In the genomic region with DNA sequence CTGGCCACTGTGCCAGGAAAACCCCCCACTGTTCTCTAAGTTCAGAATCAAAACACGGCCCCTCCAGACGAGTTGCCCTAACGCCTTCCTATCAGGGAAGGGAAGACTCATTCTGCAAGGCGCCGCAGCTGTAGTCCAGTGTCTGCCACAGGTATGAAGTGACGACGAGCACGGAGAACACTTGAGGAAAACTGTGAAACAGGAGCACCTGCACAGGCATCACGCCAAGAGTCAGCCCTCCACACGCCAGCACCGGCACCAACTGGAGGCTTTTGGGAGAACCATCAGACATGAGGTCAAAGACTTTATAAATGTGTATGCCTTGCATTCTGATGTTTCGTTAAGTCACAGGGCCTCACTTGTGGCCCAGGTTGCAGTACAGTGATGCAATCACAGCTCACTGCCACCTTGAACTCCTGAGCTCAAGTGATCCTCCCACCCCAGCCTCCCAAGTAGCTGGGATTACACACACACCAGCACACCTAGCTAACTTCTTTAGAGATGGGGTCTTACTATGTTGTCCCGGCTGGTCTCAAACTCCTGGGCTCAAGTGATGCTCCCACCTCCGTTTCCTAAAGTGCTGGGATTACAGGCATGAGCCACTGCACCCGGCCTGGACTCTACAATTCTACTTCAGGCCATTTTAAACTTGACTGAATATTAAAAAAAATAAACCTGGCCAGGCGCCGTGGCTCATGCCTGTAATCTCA, we compare ENCODE assay signal across 27 cellular contexts.
"Had no signal": no experiment of that assay in that cellular context is flagged by ENCODE, and none has a peak within 500 bp of the region (broad histone marks: within the 10 kb centered on the region; RNA-seq: fewer than 3 reads in every experiment).

No MANE protein-coding gene starts in this region.

- H3K27me3 Mint-ChIP-seq: activated CD4-positive, alpha-beta T cell treated with anti-CD3 and anti-CD28 coated beads for 36 hours; activated CD8-positive, alpha-beta memory T cell treated with anti-CD3 and anti-CD28 coated beads, Interleukin-2, amount 10 ng/mL, durations not matched to agents 7 days and 5 days; activated naive CD4-positive, alpha-beta T cell treated with anti-CD3 and anti-CD28 coated beads, Interleukin-2, amount 50 U/mL, for 24 hours; activated naive CD8-positive, alpha-beta T cell treated with anti-CD3 and anti-CD28 coated beads, Interleukin-2, amount 50 U/mL, for 24 hours; memory B cell had no signal

- H3K4me3 Mint-ChIP-seq: activated CD4-positive, alpha-beta T cell treated with anti-CD3 and anti-CD28 coated beads for 36 hours; activated CD8-positive, alpha-beta memory T cell treated with anti-CD3 and anti-CD28 coated beads, Interleukin-2, amount 10 ng/mL, durations not matched to agents 7 days and 5 days; activated CD8-positive, alpha-beta T cell treated with anti-CD3 and anti-CD28 coated beads, Interleukin-2, amount 10 ng/mL, durations not matched to agents 7 days and 5 days; activated naive CD4-positive, alpha-beta T cell treated with anti-CD3 and anti-CD28 coated beads, Interleukin-2, amount 50 U/mL, for 24 hours; activated naive CD8-positive, alpha-beta T cell treated with anti-CD3 and anti-CD28 coated beads, Interleukin-2, amount 50 U/mL, for 24 hours; memory B cell; neural progenitor cell had no signal

- H3K4me3 ChIP-seq: heart left ventricle, neural progenitor cell, skin epidermis, testis had no signal

- H3K27ac ChIP-seq: heart left ventricle, neural progenitor cell, testis had no signal

- FAIRE-seq: endothelial cell of umbilical vein, urothelium cell line had no signal

- H3K27ac Mint-ChIP-seq: activated CD4-positive, alpha-beta T cell treated with anti-CD3 and anti-CD28 coated beads for 36 hours; activated CD8-positive, alpha-beta memory T cell treated with anti-CD3 and anti-CD28 coated beads, Interleukin-2, amount 10 ng/mL, durations not matched to agents 7 days and 5 days; activated naive CD4-positive, alpha-beta T cell treated with anti-CD3 and anti-CD28 coated beads, Interleukin-2, amount 50 U/mL, for 24 hours; activated T-helper 2 cell treated with anti-CD3 and anti-CD28 coated beads, Interferon-gamma antibody, Interleukin-2, Interleukin-4, amounts not matched to agents 10 μg/mL and 5 μg/mL and 100 μg/mL, durations not matched to agents 14 hours and 24 hours and 36 hours; memory B cell had no signal

- DNase-seq: activated CD4-positive, alpha-beta T cell treated with anti-CD3 and anti-CD28 coated beads for 36 hours; activated CD4-positive, CD25-positive, alpha-beta regulatory T cell; activated CD8-positive, alpha-beta memory T cell treated with anti-CD3 and anti-CD28 coated beads, Interleukin-2, amount 10 ng/mL, durations not matched to agents 7 days and 5 days; activated CD8-positive, alpha-beta T cell treated with anti-CD3 and anti-CD28 coated beads, Interleukin-2, amount 10 ng/mL, durations not matched to agents 7 days and 5 days; activated naive CD8-positive, alpha-beta T cell treated with anti-CD3 and anti-CD28 coated beads, Interleukin-2, amount 50 U/mL, for 24 hours; activated T-cell treated with anti-CD3 and anti-CD28 coated beads, Interleukin-2, amount 50 U/mL, for 48 hours; amygdala; caudate nucleus; foreskin fibroblast; heart left ventricle; hypothalamus; natural killer cell; posterior cingulate gyrus; stimulated activated CD4-positive, alpha-beta T cell treated with anti-CD3 and anti-CD28 coated beads, Interleukin-12 subunit alpha, Interleukin-12 subunit beta, amount 100 ng/mL, for 4 hours; stimulated activated CD4-positive, alpha-beta T cell treated with anti-CD3 and anti-CD28 coated beads, Interleukin-4, amount 100 ng/mL, for 1 hour; stimulated activated naive CD8-positive, alpha-beta T cell treated with anti-CD3 and anti-CD28 coated beads, Interleukin-15, Interleukin-2, amounts not matched to agents 100 U/mL and 50 U/mL, for 24 hours; testis; trophoblast cell had no signal

- H3K9me3 ChIP-seq: heart left ventricle, testis had no signal

- H3K9me3 Mint-ChIP-seq: activated naive CD4-positive, alpha-beta T cell treated with anti-CD3 and anti-CD28 coated beads, Interleukin-2, amount 50 U/mL, for 24 hours; activated naive CD8-positive, alpha-beta T cell treated with anti-CD3 and anti-CD28 coated beads, Interleukin-2, amount 50 U/mL, for 24 hours; activated T-helper 2 cell treated with anti-CD3 and anti-CD28 coated beads, Interferon-gamma antibody, Interleukin-2, Interleukin-4, amounts not matched to agents 10 μg/mL and 5 μg/mL and 100 μg/mL, durations not matched to agents 14 hours and 24 hours and 36 hours; immature natural killer cell; memory B cell; natural killer cell had no signal

- H3K27me3 ChIP-seq: heart left ventricle, neural progenitor cell, testis had no signal

- H3K4me1 ChIP-seq: neural progenitor cell had no signal

- H3K36me3 ChIP-seq: neural progenitor cell had no signal

- ATAC-seq: activated CD4-positive, alpha-beta T cell treated with anti-CD3 and anti-CD28 coated beads for 36 hours; activated CD8-positive, alpha-beta memory T cell treated with anti-CD3 and anti-CD28 coated beads, Interleukin-2, amount 10 ng/mL, durations not matched to agents 7 days and 5 days; activated CD8-positive, alpha-beta T cell treated with anti-CD3 and anti-CD28 coated beads, Interleukin-2, amount 10 ng/mL, durations not matched to agents 7 days and 5 days; activated naive CD8-positive, alpha-beta T cell treated with anti-CD3 and anti-CD28 coated beads, Interleukin-2, amount 50 U/mL, for 24 hours; heart left ventricle; sciatic nerve; stimulated activated naive CD8-positive, alpha-beta T cell treated with anti-CD3 and anti-CD28 coated beads, Interleukin-15, Interleukin-2, amounts not matched to agents 100 U/mL and 50 U/mL, for 24 hours had no signal

- H3K4me1 Mint-ChIP-seq: activated CD8-positive, alpha-beta memory T cell treated with anti-CD3 and anti-CD28 coated beads, Interleukin-2, amount 10 ng/mL, durations not matched to agents 7 days and 5 days had no signal
